17 cellular contexts compared by ENCODE assay signal in the genomic region with DNA sequence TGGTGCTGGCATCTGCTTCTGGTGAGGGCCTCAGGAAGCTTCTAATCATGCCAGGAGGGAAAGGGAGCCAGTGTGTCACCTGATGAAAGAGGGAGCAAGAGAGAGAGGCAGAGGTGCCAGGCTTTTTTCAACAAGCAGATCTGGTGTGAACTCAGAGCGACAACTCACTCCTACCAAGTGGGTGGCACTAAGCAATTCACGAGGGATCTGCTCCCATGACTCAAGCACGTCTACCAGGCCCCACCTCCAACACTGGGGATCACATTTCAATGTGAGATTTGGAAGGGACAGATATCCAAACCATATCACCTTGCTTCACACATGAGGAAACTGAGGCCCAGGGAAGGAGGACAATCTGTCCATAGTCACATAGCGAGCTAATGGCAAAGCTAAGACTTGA. TPM values are rescaled to one million over a fixed set of nuclear protein-coding genes. Genes with fewer than 3 reads are reported as not detected.
DNase-seq lines count a peak whose midpoint lies in the region; TF ChIP-seq lines count a peak whose summit lies in the region.
"Had no signal": no experiment of that assay in that cellular context is flagged by ENCODE, and none has a peak within 500 bp of the region (broad histone marks: within the 10 kb centered on the region; RNA-seq: fewer than 3 reads in every experiment).

No MANE protein-coding gene starts in this region.

- CTCF ChIA-PET in Calu3 (lab: Charles Lee): no interaction called here

- H3K4me3 ChIP-seq in left ventricle myocardium inferior (no peak overlapping the region), esophagus muscularis mucosa (no peak overlapping the region)

- peak; percentile 9 for DNase-seq in NCI-H2171 treated with DMSO at 0.1 percent for 48 hours (lab: John Stamatoyannopoulos, UW)
- no peak for DNase-seq in NCI-H2171 (lab: John Stamatoyannopoulos, UW)
- DNase-seq in left ventricle myocardium inferior: no peak
- DNase-seq in neural crest cell (ENCODE audit: low read depth, low spot score): no peak
- no peak for DNase-seq in Calu3
- no peak for DNase-seq in esophagus muscularis mucosa (ENCODE audit: extremely low spot score)
- no peak for DNase-seq in occipital lobe (lab: John Stamatoyannopoulos, UW)
- DNase-seq: Caco-2; CD8-positive, alpha-beta T cell; DMS53; GF-D8; GOT3; H9 had no signal

- H3K27me3 Mint-ChIP-seq in neural crest cell (ENCODE audit: low read depth): no peaks in the 10 kb centered on the region
- peaks cover 13% of the 10 kb centered on the region for H3K27me3 Mint-ChIP-seq in Calu3 (ENCODE audit: unreplicated experiment)

- H3K27ac Mint-ChIP-seq in neural crest cell (ENCODE audit: unreplicated experiment) (peak overlapping the region; percentile 50), Calu3 (ENCODE audit: unreplicated experiment) (no peak overlapping the region)
- H3K27ac Mint-ChIP-seq: CD14-positive monocyte; CD8-positive, alpha-beta T cell; H9 had no signal

- BruUV-seq in Calu3 (replicated peaks; lab: Mats Ljungman, UMichigan): no TSS peak

- H3K4me1 ChIP-seq in left ventricle myocardium inferior (no peaks in the 10 kb centered on the region), esophagus muscularis mucosa (no peaks in the 10 kb centered on the region)

- H3K36me3 ChIP-seq in left ventricle myocardium inferior (peaks cover 68% of the 10 kb centered on the region), esophagus muscularis mucosa (peaks cover 0 to 59% (median 13%) of the 10 kb centered on the region in 4 donors)

- no peak for TF ChIP-seq POLR2A in esophagus muscularis mucosa (IDR thresholded peaks at IDR 0.05; ENCODE audit: low read depth)

- H3K27ac ChIP-seq in left ventricle myocardium inferior (replicated peaks): peak overlapping the region; percentile 37
- H3K27ac ChIP-seq in esophagus muscularis mucosa (replicated peaks in 1 of 4): no peak overlapping the region
- H3K27ac ChIP-seq: 22Rv1 had no signal

- H3K4me3 Mint-ChIP-seq in neural crest cell: no peak overlapping the region
- no peak overlapping the region for H3K4me3 Mint-ChIP-seq in Calu3 (ENCODE audit: low read depth, unreplicated experiment)
- H3K4me3 Mint-ChIP-seq: CD14-positive monocyte; CD8-positive, alpha-beta T cell; H9 had no signal

- H3K9me3 ChIP-seq in left ventricle myocardium inferior (replicated peaks) (no peaks in the 10 kb centered on the region), esophagus muscularis mucosa (no peaks in the 10 kb centered on the region)
- H3K9me3 ChIP-seq: Caco-2 had no signal

- H3K9me3 Mint-ChIP-seq in neural crest cell: peaks cover 3% of the 10 kb centered on the region
- no peaks in the 10 kb centered on the region for H3K9me3 Mint-ChIP-seq in Calu3 (ENCODE audit: low read depth, unreplicated experiment)
- H3K9me3 Mint-ChIP-seq: CD8-positive, alpha-beta T cell had no signal

- TF ChIP-seq EP300 in esophagus muscularis mucosa (IDR thresholded peaks at IDR 0.05): no peak

- WGBS in esophagus muscularis mucosa: 66% methylated on average over 4 of the region's 4 CpGs

- H3K27me3 ChIP-seq in left ventricle myocardium inferior (ENCODE audit: low read depth) (no peaks in the 10 kb centered on the region), esophagus muscularis mucosa (no peaks in the 10 kb centered on the region)

- H3K36me3 Mint-ChIP-seq in neural crest cell (ENCODE audit: low read depth) (no peaks in the 10 kb centered on the region), Calu3 (ENCODE audit: insufficient read depth, unreplicated experiment) (no peaks in the 10 kb centered on the region)
- H3K36me3 Mint-ChIP-seq: CD14-positive monocyte; CD8-positive, alpha-beta T cell had no signal

- no peaks in the 10 kb centered on the region for H3K4me1 Mint-ChIP-seq in neural crest cell
- no peaks in the 10 kb centered on the region for H3K4me1 Mint-ChIP-seq in Calu3 (ENCODE audit: low read depth, unreplicated experiment)
- H3K4me1 Mint-ChIP-seq: CD14-positive monocyte, H9 had no signal

- TF ChIP-seq CTCF in left ventricle myocardium inferior (IDR thresholded peaks at IDR 0.05; ENCODE audit: borderline replicate concordance) (no peak), neural crest cell (conservative IDR thresholded peaks at IDR 0.05) (no peak), Calu3 (IDR thresholded peaks at IDR 0.05; ENCODE audit: unreplicated experiment) (no peak), esophagus muscularis mucosa (IDR thresholded peaks at IDR 0.05) (no peak)

- intact Hi-C loops in left ventricle myocardium inferior (cut with micrococcal nuclease): no loop called here
- intact Hi-C loops in Calu3 (cut with micrococcal nuclease; ENCODE audit: unreplicated experiment): no loop called here
- intact Hi-C loops in esophagus muscularis mucosa (cut with DNase I): no loop called here

RNA-seq across cellular contexts. Expression of a gene that starts 19.1 kb away (rescaled TPM):
- total RNA-seq in left ventricle myocardium inferior (not detected), neural crest cell (not detected in 2 replicates), Calu3 (2022) (not detected in 2 replicates), esophagus muscularis mucosa (1 to 10 TPM in 1 of 4 donors, not detected in 3; 3.0 TPM), occipital lobe (not detected)
- total RNA-seq: A673; CD8-positive, alpha-beta T cell; H9; HT-29 had no signal

RNA-seq across cellular contexts. Expression of a gene that starts 41.2 kb away (rescaled TPM):
- total RNA-seq in left ventricle myocardium inferior (389 TPM), neural crest cell (not detected in 2 replicates), Calu3 (2022) (not detected in 2 replicates), esophagus muscularis mucosa (10 to 100 TPM in 3 of 4 donors, 1 to 10 TPM in 1; 4.2 to 26.1 (median 14.9) TPM), occipital lobe (not detected)
- total RNA-seq: A673; Caco-2; CD8-positive, alpha-beta T cell; H9; HT-29 had no signal

RNA-seq across cellular contexts. Expression of a gene that starts 53.2 kb away (rescaled TPM):
- total RNA-seq in left ventricle myocardium inferior (21.2 TPM), neural crest cell (15.5 and 16.5 TPM in 2 replicates), Calu3 (2022) (31.9 and 32.1 TPM in 2 replicates), esophagus muscularis mucosa (10 to 100 TPM; 21.9 to 36.4 (median 27.9) TPM), occipital lobe (17.6 TPM)

Comparison
In these comparisons a context has a peak if more than half of its experiments do, and no peak if none do; other contexts are left out.
1. RNA of a gene that starts 41.2 kb away (total RNA-seq): 389 TPM in left ventricle myocardium inferior (single experiment); 4.2 to 26.1 TPM in esophagus muscularis mucosa, not detected in neural crest cell, not detected in Calu3 and not detected in occipital lobe (single experiment); every median in the first group is over 10 times any median in the second.